ENCODE assay signal across 1 cellular context in genomic region chr10:687583-688286, GRCh38.
TF ChIP-seq lines count a peak whose summit lies in the region.

No MANE protein-coding gene starts in this region.

TF ChIP-seq in endothelial cell of umbilical vein, 7 proteins besides CTCF, POLR2A, EP300 and RAD21 (continued from another document):
- TF ChIP-seq MAX (IDR thresholded peaks at IDR 0.05; ENCODE audit: insufficient read depth, insufficient read length), result no peak
- TF ChIP-seq GATA2 (IDR thresholded peaks at IDR 0.05; ENCODE audit: insufficient read depth, insufficient read length, low read depth, low read length), result no peak
